8 cellular contexts compared by ENCODE assay signal in the genomic region with DNA sequence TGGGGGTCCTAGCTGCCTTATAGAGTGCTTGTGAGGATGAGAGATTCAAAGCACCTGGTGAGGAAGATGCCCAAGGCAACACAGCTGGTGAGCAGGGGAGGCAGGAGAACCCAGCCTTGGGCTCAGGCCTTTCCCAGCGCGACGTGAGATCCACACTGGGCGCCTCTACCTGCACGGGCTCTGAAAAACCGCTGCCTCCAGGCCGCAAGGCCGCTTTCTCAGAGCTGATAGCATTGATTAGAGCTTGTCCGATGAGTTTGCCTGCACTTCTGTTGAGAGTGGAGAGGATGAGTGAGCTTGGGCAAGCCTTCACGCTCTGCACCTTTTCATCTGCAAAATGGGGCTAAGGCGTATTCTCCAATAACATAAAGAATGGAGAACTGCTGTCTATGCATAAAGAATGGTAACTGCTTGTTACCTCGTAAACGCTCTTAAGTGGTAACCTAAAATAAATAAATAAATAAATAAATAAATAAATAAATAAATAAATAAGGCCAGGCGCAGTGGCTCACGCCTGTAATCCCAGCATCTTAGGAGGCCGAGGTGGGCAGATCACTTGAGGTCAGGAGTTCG. TPM values are rescaled to one million over a fixed set of nuclear protein-coding genes. Genes with fewer than 3 reads are reported as not detected.
DNase-seq lines count a peak whose midpoint lies in the region; ATAC-seq and TF ChIP-seq lines count a peak whose summit lies in the region.

No MANE protein-coding gene starts in this region.

- H3K27me3 Mint-ChIP-seq in activated naive CD4-positive, alpha-beta T cell treated with anti-CD3 and anti-CD28 coated beads, Interleukin-2, amount 50 U/mL, for 24 hours, result no peaks in the 10 kb centered on the region
- no peaks in the 10 kb centered on the region for H3K27me3 Mint-ChIP-seq in activated T-cell treated with anti-CD3 and anti-CD28 coated beads, Interleukin-2, amount 50 U/mL, for 72 hours (ENCODE audit: low read depth)

- peak overlapping the region in 1 of 4 donors; percentile 36 for H3K27ac ChIP-seq in upper lobe of left lung

- DNase-seq in activated naive CD4-positive, alpha-beta T cell treated with anti-CD3 and anti-CD28 coated beads, Interleukin-2, amount 50 U/mL, for 16 hours, result no peak
- no peak for DNase-seq in activated T-cell treated with anti-CD3 and anti-CD28 coated beads, Interleukin-2, amount 50 U/mL, for 72 hours
- DNase-seq in islet precursor cell (peak; percentile 70), upper lobe of left lung (peak in 1 of 2 donors; percentile 49), NCI-H446 treated with DMSO at 0.1 percent for 48 hours (lab: John Stamatoyannopoulos, UW) (no peak), SKM-1 treated with dmso at 0.1 percent for 144 hours (lab: John Stamatoyannopoulos, UW; ENCODE audit: unreplicated experiment) (no peak), middle frontal gyrus (ENCODE audit: extremely low spot score, low spot score) (no peak)

- WGBS in upper lobe of left lung, 2 donors, result 74 to 76% methylated on average over 17 of the region's 17 CpGs

- H3K36me3 Mint-ChIP-seq in activated naive CD4-positive, alpha-beta T cell treated with anti-CD3 and anti-CD28 coated beads, Interleukin-2, amount 50 U/mL, for 24 hours, result peaks cover 6% of the 10 kb centered on the region
- peaks cover 9 to 24% of the 10 kb centered on the region in 2 donors for H3K36me3 Mint-ChIP-seq in activated T-cell treated with anti-CD3 and anti-CD28 coated beads, Interleukin-2, amount 50 U/mL, for 72 hours (ENCODE audit: insufficient read depth in 2 of 2)

- no peaks in the 10 kb centered on the region for H3K9me3 Mint-ChIP-seq in activated naive CD4-positive, alpha-beta T cell treated with anti-CD3 and anti-CD28 coated beads, Interleukin-2, amount 50 U/mL, for 24 hours
- H3K9me3 Mint-ChIP-seq in activated T-cell treated with anti-CD3 and anti-CD28 coated beads, Interleukin-2, amount 50 U/mL, for 72 hours, result no peaks in the 10 kb centered on the region

- no peak for TF ChIP-seq POLR2A in upper lobe of left lung (IDR thresholded peaks at IDR 0.05)

- no peak overlapping the region for H3K27ac Mint-ChIP-seq in activated naive CD4-positive, alpha-beta T cell treated with anti-CD3 and anti-CD28 coated beads, Interleukin-2, amount 50 U/mL, for 24 hours
- H3K27ac Mint-ChIP-seq in activated T-cell treated with anti-CD3 and anti-CD28 coated beads, Interleukin-2, amount 50 U/mL, for 72 hours, result peak overlapping the region; percentile 76

- peaks cover 11 to 28% (median 19%) of the 10 kb centered on the region in 4 donors for H3K4me1 ChIP-seq in upper lobe of left lung

- H3K36me3 ChIP-seq in upper lobe of left lung, result peaks cover 0 to 31% (median 21%) of the 10 kb centered on the region in 4 donors

- H3K27me3 ChIP-seq in upper lobe of left lung, result no peaks in the 10 kb centered on the region

- peaks cover 32% of the 10 kb centered on the region for H3K4me1 Mint-ChIP-seq in activated naive CD4-positive, alpha-beta T cell treated with anti-CD3 and anti-CD28 coated beads, Interleukin-2, amount 50 U/mL, for 24 hours
- H3K4me1 Mint-ChIP-seq in activated T-cell treated with anti-CD3 and anti-CD28 coated beads, Interleukin-2, amount 50 U/mL, for 72 hours (ENCODE audit: low read depth), result peaks cover 50% of the 10 kb centered on the region

- no peak for TF ChIP-seq EP300 in upper lobe of left lung (IDR thresholded peaks at IDR 0.05)

- ATAC-seq in activated T-cell treated with anti-CD3 and anti-CD28 coated beads, Interleukin-2, amount 50 U/mL, for 72 hours (replicated peaks in 1 of 2), result no peak
- ATAC-seq in upper lobe of left lung (ENCODE audit: low FRiP score in 2 of 2), result peak in 1 of 2 donors; percentile 7

- peak overlapping the region; percentile 86 for H3K4me3 Mint-ChIP-seq in activated naive CD4-positive, alpha-beta T cell treated with anti-CD3 and anti-CD28 coated beads, Interleukin-2, amount 50 U/mL, for 24 hours
- peak overlapping the region; percentile 92 to 94 for H3K4me3 Mint-ChIP-seq in activated T-cell treated with anti-CD3 and anti-CD28 coated beads, Interleukin-2, amount 50 U/mL, for 72 hours

- H3K9me3 ChIP-seq in upper lobe of left lung, result no peaks in the 10 kb centered on the region

- peak overlapping the region in 3 of 4 donors; percentile 68 to 81 (median 76) for H3K4me3 ChIP-seq in upper lobe of left lung

- TF ChIP-seq CTCF in upper lobe of left lung (IDR thresholded peaks at IDR 0.05), result no peak

RNA-seq across cellular contexts. Expression of a gene that starts 0.9 kb away (rescaled TPM):
- total RNA-seq in activated T-cell treated with anti-CD3 and anti-CD28 coated beads, Interleukin-2, amount 50 U/mL, for 72 hours, result 100 to 1,000 TPM; 138 to 162 TPM
- total RNA-seq in upper lobe of left lung, result 100 to 1,000 TPM in 1 of 6 donors, 10 to 100 TPM in 5; 15.7 to 130 (median 43.7) TPM

RNA-seq across cellular contexts. Expression of a gene that starts 25.3 kb away (rescaled TPM):
- 100 to 1,000 TPM; 196 to 198 TPM for total RNA-seq in activated T-cell treated with anti-CD3 and anti-CD28 coated beads, Interleukin-2, amount 50 U/mL, for 72 hours
- 100 to 1,000 TPM in 4 of 6 donors, 10 to 100 TPM in 2; 61.0 to 201 (median 123) TPM for total RNA-seq in upper lobe of left lung

RNA-seq across cellular contexts. Expression of a gene that starts 49.4 kb away (rescaled TPM):
- total RNA-seq in activated T-cell treated with anti-CD3 and anti-CD28 coated beads, Interleukin-2, amount 50 U/mL, for 72 hours, result 10 to 100 TPM; 43.5 to 46.8 TPM
- 10 to 100 TPM in 5 of 6 donors, 1 to 10 TPM in 1; 6.2 to 26.1 (median 13.5) TPM for total RNA-seq in upper lobe of left lung

RNA-seq across cellular contexts. Expression of a gene that starts 55.5 kb away (rescaled TPM):
- 100 to 1,000 TPM; 161 to 162 TPM for total RNA-seq in activated T-cell treated with anti-CD3 and anti-CD28 coated beads, Interleukin-2, amount 50 U/mL, for 72 hours
- total RNA-seq in upper lobe of left lung, result 10 to 100 TPM; 31.0 to 76.1 (median 44.1) TPM
